In the genomic region with DNA sequence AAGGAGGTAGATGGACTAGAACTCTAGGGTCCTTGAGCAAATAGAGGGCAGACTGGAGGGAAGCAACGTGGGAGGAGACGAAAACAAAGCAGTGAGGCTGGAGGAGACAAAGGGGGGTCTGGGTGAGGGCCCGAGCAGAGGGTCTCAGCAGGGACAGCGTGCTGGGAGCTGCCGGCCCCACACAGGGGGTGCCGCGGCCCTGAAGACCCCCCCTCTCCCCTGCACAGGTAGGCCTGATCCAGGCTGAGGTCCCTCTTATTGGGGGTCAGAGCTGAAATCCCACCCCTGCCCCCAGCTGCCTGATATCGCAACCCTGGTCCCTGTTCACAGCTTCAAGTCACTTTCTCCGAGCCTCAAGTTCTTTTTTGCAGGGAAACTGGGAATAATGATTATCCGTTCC, we compare ENCODE assay signal across 25 cellular contexts. TPM values are rescaled to one million over a fixed set of nuclear protein-coding genes. Genes with fewer than 3 reads are reported as not detected.
DNase-seq lines count a peak whose midpoint lies in the region; ATAC-seq and TF ChIP-seq lines count a peak whose summit lies in the region.
"Had no signal": no experiment of that assay in that cellular context is flagged by ENCODE, and none has a peak within 500 bp of the region (broad histone marks: within the 10 kb centered on the region; RNA-seq: fewer than 3 reads in every experiment).

No MANE protein-coding gene starts in this region.

- POLR2A ChIA-PET in WTC11 (lab: Charles Lee) (no interaction called here), A673 (lab: Charles Lee; ENCODE audit: low non-redundant PET) (no interaction called here)

- intact Hi-C loops in A673 (cut with micrococcal nuclease; ENCODE audit: unreplicated experiment), result no loop called here

- peaks cover 48% of the 10 kb centered on the region for H3K27me3 Mint-ChIP-seq in IgD-negative memory B cell
- peaks cover 70% of the 10 kb centered on the region for H3K27me3 Mint-ChIP-seq in WTC11 (ENCODE audit: low read depth)
- H3K27me3 Mint-ChIP-seq in nephron progenitor cell (ENCODE audit: low read depth, poor library complexity), result peaks cover 81% of the 10 kb centered on the region

- CTCF ChIA-PET in WTC11 (lab: Charles Lee) (interaction anchor here (1.6 kb wide), 1 partner anchor 15 kb away, joined by 3 read pairs; no protein-coding TSS in a partner anchor), A673 (lab: Charles Lee) (interaction anchor here (1.3 kb wide), 1 partner anchor 21 kb away, joined by 4 read pairs; the partner anchor contains the start of gene RDH13)

- H3K36me3 ChIP-seq in A673 (ENCODE audit: insufficient read depth, low read length, poor library complexity, severe bottlenecking), result no peaks in the 10 kb centered on the region

- H3K27ac ChIP-seq in A673 (ENCODE audit: low read depth, low read length, poor library complexity, severe bottlenecking), result no peak overlapping the region
- H3K27ac ChIP-seq: C4-2B had no signal

- H3K4me3 ChIP-seq in A673 (ENCODE audit: low read depth, low read length, poor library complexity, severe bottlenecking), result no peak overlapping the region

- no peaks in the 10 kb centered on the region for H3K9me3 ChIP-seq in A673 (ENCODE audit: low read depth, low read length, poor library complexity, severe bottlenecking)

- peaks cover 20 to 28% (median 26%) of the 10 kb centered on the region in 3 donors for H3K4me1 Mint-ChIP-seq in IgD-negative memory B cell
- peaks cover 58% of the 10 kb centered on the region for H3K4me1 Mint-ChIP-seq in WTC11
- peaks cover 58% of the 10 kb centered on the region for H3K4me1 Mint-ChIP-seq in nephron progenitor cell

- H3K9me3 Mint-ChIP-seq in IgD-negative memory B cell (peaks cover 0 to 7% (median 0%) of the 10 kb centered on the region in 3 donors), WTC11 (no peaks in the 10 kb centered on the region), nephron progenitor cell (peaks cover 15% of the 10 kb centered on the region)

- peak overlapping the region; percentile 67 to 71 (median 67) for H3K27ac Mint-ChIP-seq in IgD-negative memory B cell
- no peak overlapping the region for H3K27ac Mint-ChIP-seq in WTC11
- no peak overlapping the region for H3K27ac Mint-ChIP-seq in nephron progenitor cell
- H3K27ac Mint-ChIP-seq: B cell had no signal

- H3K36me3 Mint-ChIP-seq in IgD-negative memory B cell (no peaks in the 10 kb centered on the region), WTC11 (0 out of 2 replicates have a peak, but pooled peaks cover 3% of the 10 kb centered on the region), nephron progenitor cell (ENCODE audit: low read depth) (peaks cover 4% of the 10 kb centered on the region)

- ATAC-seq in WTC11 (no peak), HG03469 (IDR thresholded peaks at IDR 0.05; ENCODE audit: unreplicated experiment) (no peak)
- ATAC-seq: Panc1 had no signal

- peaks cover 10% of the 10 kb centered on the region for H3K27me3 ChIP-seq in A673 (replicated peaks; ENCODE audit: insufficient read depth, low read depth, low read length, poor library complexity)

- TF ChIP-seq CTCF in WTC11 (IDR thresholded peaks at IDR 0.05), result no peak
- TF ChIP-seq CTCF in nephron progenitor cell (IDR thresholded peaks at IDR 0.05), result no peak
- no peak for TF ChIP-seq CTCF in A673 (conservative IDR thresholded peaks at IDR 0.05; ENCODE audit: low read depth, low read length)

- peak overlapping the region in 1 of 4 donors; percentile 54 for H3K4me3 Mint-ChIP-seq in IgD-negative memory B cell
- 0 out of 2 replicates have a peak overlapping the region, but pooled peaks have one; percentile 6 for H3K4me3 Mint-ChIP-seq in WTC11
- H3K4me3 Mint-ChIP-seq in nephron progenitor cell, result peak overlapping the region; percentile 11
- H3K4me3 Mint-ChIP-seq: B cell had no signal

- no TSS peak for BruUV-seq in A673 (replicated peaks; lab: Mats Ljungman, UMichigan)

- peaks cover 29% of the 10 kb centered on the region for H3K4me1 ChIP-seq in A673 (ENCODE audit: insufficient read depth, low read length, poor library complexity, severe bottlenecking)

- DNase-seq in WTC11 (ENCODE audit: low spot score) (no peak), nephron progenitor cell (no peak), NCI-H187 (lab: John Stamatoyannopoulos, UW) (no peak), NCI-H526 (lab: John Stamatoyannopoulos, UW) (no peak), A673 (ENCODE audit: low spot score) (no peak)
- DNase-seq: Calu3; DMS79 treated with DMSO at 0.1 percent for 48 hours; GF-D8; Kasumi-1; NCI-H1092 treated with DMSO at 0.1 percent for 48 hours; NCI-H1436; NCI-H187 treated with DMSO at 0.1 percent for 48 hours; NCI-H2171 treated with DMSO at 0.1 percent for 48 hours; NCI-H345; NCI-H510A treated with DMSO at 0.1 percent for 48 hours; NCI-H748 treated with DMSO at 0.1 percent for 48 hours; NK-92 treated with Interleukin-12 subunit alpha and Interleukin-12 subunit beta, amount 100 ng/mL, for 24 hours; SHP77 treated with DMSO at 0.1 percent for 48 hours had no signal

TF ChIP-seq in WTC11, 78 proteins besides CTCF, POLR2A, EP300 and RAD21:
- no peak for TF ChIP-seq ZNF416 (CRISPR knock-in tag; IDR thresholded peaks at IDR 0.05)
- TF ChIP-seq, protein P1, sequence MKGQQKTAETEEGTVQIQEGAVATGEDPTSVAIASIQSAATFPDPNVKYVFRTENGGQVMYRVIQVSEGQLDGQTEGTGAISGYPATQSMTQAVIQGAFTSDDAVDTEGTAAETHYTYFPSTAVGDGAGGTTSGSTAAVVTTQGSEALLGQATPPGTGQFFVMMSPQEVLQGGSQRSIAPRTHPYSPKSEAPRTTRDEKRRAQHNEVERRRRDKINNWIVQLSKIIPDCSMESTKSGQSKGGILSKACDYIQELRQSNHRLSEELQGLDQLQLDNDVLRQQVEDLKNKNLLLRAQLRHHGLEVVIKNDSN (CRISPR knock-in tag; IDR thresholded peaks at IDR 0.05), result no peak
- TF ChIP-seq NFE2L1 (CRISPR knock-in tag; IDR thresholded peaks at IDR 0.05), result no peak
- TF ChIP-seq, protein P2, sequence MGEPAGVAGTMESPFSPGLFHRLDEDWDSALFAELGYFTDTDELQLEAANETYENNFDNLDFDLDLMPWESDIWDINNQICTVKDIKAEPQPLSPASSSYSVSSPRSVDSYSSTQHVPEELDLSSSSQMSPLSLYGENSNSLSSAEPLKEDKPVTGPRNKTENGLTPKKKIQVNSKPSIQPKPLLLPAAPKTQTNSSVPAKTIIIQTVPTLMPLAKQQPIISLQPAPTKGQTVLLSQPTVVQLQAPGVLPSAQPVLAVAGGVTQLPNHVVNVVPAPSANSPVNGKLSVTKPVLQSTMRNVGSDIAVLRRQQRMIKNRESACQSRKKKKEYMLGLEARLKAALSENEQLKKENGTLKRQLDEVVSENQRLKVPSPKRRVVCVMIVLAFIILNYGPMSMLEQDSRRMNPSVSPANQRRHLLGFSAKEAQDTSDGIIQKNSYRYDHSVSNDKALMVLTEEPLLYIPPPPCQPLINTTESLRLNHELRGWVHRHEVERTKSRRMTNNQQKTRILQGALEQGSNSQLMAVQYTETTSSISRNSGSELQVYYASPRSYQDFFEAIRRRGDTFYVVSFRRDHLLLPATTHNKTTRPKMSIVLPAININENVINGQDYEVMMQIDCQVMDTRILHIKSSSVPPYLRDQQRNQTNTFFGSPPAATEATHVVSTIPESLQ (CRISPR knock-in tag; IDR thresholded peaks at IDR 0.05), result no peak

RNA-seq across cellular contexts. Expression of gene EPS8L1, which starts 8.7 kb away (rescaled TPM):
- polyA plus RNA-seq in IgD-negative memory B cell, result 0.93 TPM
- total RNA-seq in WTC11 (2021) (38.9 to 43.8 TPM (median 42.8 TPM) in 3 replicates), A673 (2021) (7.7 and 10.2 TPM in 2 replicates)

RNA-seq across cellular contexts. Expression of gene RDH13, which starts 21.5 kb away (rescaled TPM):
- polyA plus RNA-seq in IgD-negative memory B cell, result 18.7 TPM
- total RNA-seq in WTC11 (2021), result 35.3 to 39.5 TPM (median 38.4 TPM) in 3 replicates
- 19.0 and 24.4 TPM in 2 replicates for total RNA-seq in A673 (2021)

RNA-seq across cellular contexts. Expression of gene PPP1R12C, which starts 33.0 kb away (rescaled TPM):
- 7.4 TPM for polyA plus RNA-seq in IgD-negative memory B cell
- total RNA-seq in WTC11 (2021), result 88.4 to 99.3 TPM (median 92.3 TPM) in 3 replicates
- 85.7 and 94.6 TPM in 2 replicates for total RNA-seq in A673 (2021)

RNA-seq across cellular contexts. Expression of gene GP6, which starts 46.4 kb away (rescaled TPM):
- polyA plus RNA-seq in IgD-negative memory B cell, result 0.55 TPM
- total RNA-seq in WTC11 (2021), result 0.41 to 1.1 TPM (median 0.61 TPM) in 3 replicates
- 0.22 TPM in 1 of 2 replicates, not detected in the other for total RNA-seq in A673 (2021)
- total RNA-seq: H4, M059J had no signal

Comparison
In these comparisons a context has a peak if more than half of its experiments do, and no peak if none do; other contexts are left out.
1. H3K27ac Mint-ChIP-seq: peak in IgD-negative memory B cell (3 of 3); none in WTC11 (single experiment) and nephron progenitor cell (single experiment).